28 cellular contexts compared by ENCODE assay signal in the genomic region with DNA sequence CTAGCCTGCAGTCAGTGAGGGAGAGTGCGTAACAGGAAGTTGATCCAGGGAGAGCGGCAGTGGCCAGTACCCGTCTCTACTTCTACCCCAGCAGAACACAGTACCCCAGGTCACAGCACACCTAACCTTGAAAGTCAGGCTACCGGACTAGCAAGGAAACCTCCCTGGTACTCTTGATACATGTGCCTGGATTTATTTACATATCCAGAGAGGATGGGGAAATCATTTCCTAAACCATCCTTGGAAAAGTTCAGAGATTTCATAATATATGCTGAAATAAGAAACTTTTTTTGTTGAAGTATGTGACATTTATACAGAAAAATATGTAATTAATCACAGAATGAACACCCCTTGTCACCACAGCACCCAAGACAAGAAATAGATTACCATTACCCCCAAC.
"Had no signal": no experiment of that assay in that cellular context is flagged by ENCODE, and none has a peak within 500 bp of the region (broad histone marks: within the 10 kb centered on the region; RNA-seq: fewer than 3 reads in every experiment).

No MANE protein-coding gene starts in this region.

- H3K4me3 ChIP-seq: colonic mucosa, SJCRH30 had no signal

- H3K36me3 ChIP-seq: brain microvascular endothelial cell, colonic mucosa had no signal

- ATAC-seq: activated CD8-positive, alpha-beta memory T cell treated with anti-CD3 and anti-CD28 coated beads, Interleukin-2, amount 10 ng/mL, durations not matched to agents 7 days and 5 days; Panc1; WTC11 had no signal

- H3K4me1 ChIP-seq: colonic mucosa, SJCRH30 had no signal

- H3K4me1 Mint-ChIP-seq: WTC11 had no signal

- H3K27me3 Mint-ChIP-seq: activated CD8-positive, alpha-beta memory T cell treated with anti-CD3 and anti-CD28 coated beads, Interleukin-2, amount 10 ng/mL, durations not matched to agents 7 days and 5 days; activated naive CD8-positive, alpha-beta T cell; activated T-cell treated with anti-CD3 and anti-CD28 coated beads, Interleukin-2, amount 50 U/mL, for 24 hours had no signal

- H3K9me3 Mint-ChIP-seq: activated T-cell treated with anti-CD3 and anti-CD28 coated beads, Interleukin-2, amount 50 U/mL, for 24 hours; activated T-helper 1 cell treated with anti-CD3 and anti-CD28 coated beads, Interleukin-12 subunit alpha, Interleukin-12 subunit beta, Interleukin-2, Interleukin-4 antibody, amounts not matched to agents 30 ng/mL and 10 ng/mL and 1 ng/mL, durations not matched to agents 14 hours and 24 hours and 36 hours; T-helper 1 cell treated with Interleukin-12 subunit alpha and Interleukin-12 subunit beta and Interleukin-4 antibody, amounts not matched to agents 30 μg/mL and 1 μg/mL, for 36 hours; WTC11 had no signal

- H3K27me3 ChIP-seq: brain microvascular endothelial cell, colonic mucosa, SJCRH30 had no signal

- DNase-seq: activated CD4-positive, alpha-beta T cell treated with anti-CD3 and anti-CD28 coated beads, Interleukin-2, amount 50 U/mL, for 1 hour; activated CD4-positive, CD25-positive, alpha-beta regulatory T cell treated with anti-CD3 and anti-CD28 coated beads, Interleukin-2, amount 50 U/mL, for 72 hours; activated CD8-positive, alpha-beta memory T cell treated with anti-CD3 and anti-CD28 coated beads, Interleukin-2, amount 10 ng/mL, durations not matched to agents 7 days and 5 days; activated effector memory CD4-positive, alpha-beta T cell treated with Interleukin-2 at 50 U/mL for 16 hours; activated naive CD4-positive, alpha-beta T cell treated with Interleukin-2 at 50 U/mL for 16 hours; activated T-cell treated with anti-CD3 and anti-CD28 coated beads, Interleukin-2, amount 50 U/mL, for 24 hours; brain microvascular endothelial cell; colonic mucosa; KG1; NCI-H1092; NCI-H1417 treated with DMSO at 0.1 percent for 48 hours; NCI-H1694 treated with DMSO at 0.1 percent for 48 hours; NCI-H2029 treated with DMSO at 0.1 percent for 48 hours; NCI-H345; NCI-H510A; NCI-H526 treated with DMSO at 0.1 percent for 48 hours; NCI-H82; OCI-M1; Right ventricle myocardium superior; RPMI8226; SJCRH30; SK-N-SH; SW 1271 had no signal

- H3K4me3 Mint-ChIP-seq: activated CD8-positive, alpha-beta memory T cell treated with anti-CD3 and anti-CD28 coated beads, Interleukin-2, amount 10 ng/mL, durations not matched to agents 7 days and 5 days; activated naive CD8-positive, alpha-beta T cell; activated T-cell treated with anti-CD3 and anti-CD28 coated beads, Interleukin-2, amount 50 U/mL, for 24 hours; activated T-helper 1 cell treated with anti-CD3 and anti-CD28 coated beads, Interleukin-12 subunit alpha, Interleukin-12 subunit beta, Interleukin-2, Interleukin-4 antibody, amounts not matched to agents 30 ng/mL and 10 ng/mL and 1 ng/mL, durations not matched to agents 14 hours and 24 hours and 36 hours; T-helper 1 cell treated with Interleukin-12 subunit alpha and Interleukin-12 subunit beta and Interleukin-4 antibody, amounts not matched to agents 30 μg/mL and 1 μg/mL, for 36 hours; WTC11 had no signal

- H3K27ac Mint-ChIP-seq: activated CD8-positive, alpha-beta memory T cell treated with anti-CD3 and anti-CD28 coated beads, Interleukin-2, amount 10 ng/mL, durations not matched to agents 7 days and 5 days; activated naive CD8-positive, alpha-beta T cell; activated T-cell treated with anti-CD3 and anti-CD28 coated beads, Interleukin-2, amount 50 U/mL, for 24 hours; activated T-helper 1 cell treated with anti-CD3 and anti-CD28 coated beads, Interleukin-12 subunit alpha, Interleukin-12 subunit beta, Interleukin-2, Interleukin-4 antibody, amounts not matched to agents 30 ng/mL and 10 ng/mL and 1 ng/mL, durations not matched to agents 14 hours and 24 hours and 36 hours; T-helper 1 cell treated with Interleukin-12 subunit alpha and Interleukin-12 subunit beta and Interleukin-4 antibody, amounts not matched to agents 30 μg/mL and 1 μg/mL, for 36 hours had no signal

- H3K9me3 ChIP-seq: colonic mucosa, SJCRH30, SK-N-SH had no signal

- H3K27ac ChIP-seq: brain microvascular endothelial cell, colonic mucosa, SJCRH30 had no signal
